In the genomic region with DNA sequence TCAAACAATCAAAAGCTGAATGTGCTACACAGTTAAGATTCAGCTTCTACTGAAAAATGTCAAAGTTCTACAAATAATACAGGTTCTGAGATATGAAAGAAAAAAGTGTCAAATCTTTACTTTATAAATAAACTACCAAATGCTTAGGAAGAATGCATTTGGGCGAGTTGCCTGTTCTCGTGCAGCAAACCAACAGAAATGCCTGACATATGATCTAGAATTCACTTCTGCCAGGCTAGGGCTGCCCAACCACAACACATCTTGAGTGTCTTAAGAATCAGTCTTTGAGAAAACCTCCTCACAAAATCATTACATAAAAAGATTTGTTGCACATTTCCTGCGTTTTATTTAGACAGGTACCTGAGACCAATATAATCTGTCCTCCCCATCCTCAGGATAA, we compare ENCODE assay signal across 2 cellular contexts.
TF ChIP-seq lines count a peak whose summit lies in the region.

No MANE protein-coding gene starts in this region.

TF ChIP-seq in liver, 16 proteins besides CTCF, POLR2A, EP300 and RAD21 (continued from another document):
- TF ChIP-seq EGR1 (IDR thresholded peaks at IDR 0.05; ENCODE audit: low read depth in 2 of 2), result no peak
- no peak for TF ChIP-seq RXRA (IDR thresholded peaks at IDR 0.05)
- no peak for TF ChIP-seq NR2F2 (IDR thresholded peaks at IDR 0.05)
- TF ChIP-seq REST (IDR thresholded peaks at IDR 0.05), result no peak

TF ChIP-seq in HepG2, 621 proteins besides CTCF, POLR2A, EP300 and RAD21 (continued from another document):
- TF ChIP-seq IKZF5 (CRISPR knock-in tag; IDR thresholded peaks at IDR 0.05) (no peak), ZNF460 (CRISPR knock-in tag; IDR thresholded peaks at IDR 0.05; ENCODE audit: borderline replicate concordance) (no peak), EED (CRISPR knock-in tag; IDR thresholded peaks at IDR 0.05) (no peak), ISX (CRISPR knock-in tag; conservative IDR thresholded peaks at IDR 0.05) (no peak), ATF3 (CRISPR knock-in tag; IDR thresholded peaks at IDR 0.05) (no peak), NFKB2 (CRISPR knock-in tag; IDR thresholded peaks at IDR 0.05; ENCODE audit: borderline replicate concordance) (no peak), MTF1 (CRISPR knock-in tag; IDR thresholded peaks at IDR 0.05) (no peak), ZNF317 (CRISPR knock-in tag; IDR thresholded peaks at IDR 0.05) (no peak)
- TF ChIP-seq, protein P1, sequence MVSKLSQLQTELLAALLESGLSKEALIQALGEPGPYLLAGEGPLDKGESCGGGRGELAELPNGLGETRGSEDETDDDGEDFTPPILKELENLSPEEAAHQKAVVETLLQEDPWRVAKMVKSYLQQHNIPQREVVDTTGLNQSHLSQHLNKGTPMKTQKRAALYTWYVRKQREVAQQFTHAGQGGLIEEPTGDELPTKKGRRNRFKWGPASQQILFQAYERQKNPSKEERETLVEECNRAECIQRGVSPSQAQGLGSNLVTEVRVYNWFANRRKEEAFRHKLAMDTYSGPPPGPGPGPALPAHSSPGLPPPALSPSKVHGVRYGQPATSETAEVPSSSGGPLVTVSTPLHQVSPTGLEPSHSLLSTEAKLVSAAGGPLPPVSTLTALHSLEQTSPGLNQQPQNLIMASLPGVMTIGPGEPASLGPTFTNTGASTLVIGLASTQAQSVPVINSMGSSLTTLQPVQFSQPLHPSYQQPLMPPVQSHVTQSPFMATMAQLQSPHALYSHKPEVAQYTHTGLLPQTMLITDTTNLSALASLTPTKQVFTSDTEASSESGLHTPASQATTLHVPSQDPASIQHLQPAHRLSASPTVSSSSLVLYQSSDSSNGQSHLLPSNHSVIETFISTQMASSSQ (IDR thresholded peaks at IDR 0.05; ENCODE audit: low read depth), result no peak
- TF ChIP-seq, protein P1 (CRISPR knock-in tag; IDR thresholded peaks at IDR 0.05; ENCODE audit: borderline replicate concordance), result no peak
